Comparison of ENCODE assay signal across 10 cellular contexts in the genomic region with DNA sequence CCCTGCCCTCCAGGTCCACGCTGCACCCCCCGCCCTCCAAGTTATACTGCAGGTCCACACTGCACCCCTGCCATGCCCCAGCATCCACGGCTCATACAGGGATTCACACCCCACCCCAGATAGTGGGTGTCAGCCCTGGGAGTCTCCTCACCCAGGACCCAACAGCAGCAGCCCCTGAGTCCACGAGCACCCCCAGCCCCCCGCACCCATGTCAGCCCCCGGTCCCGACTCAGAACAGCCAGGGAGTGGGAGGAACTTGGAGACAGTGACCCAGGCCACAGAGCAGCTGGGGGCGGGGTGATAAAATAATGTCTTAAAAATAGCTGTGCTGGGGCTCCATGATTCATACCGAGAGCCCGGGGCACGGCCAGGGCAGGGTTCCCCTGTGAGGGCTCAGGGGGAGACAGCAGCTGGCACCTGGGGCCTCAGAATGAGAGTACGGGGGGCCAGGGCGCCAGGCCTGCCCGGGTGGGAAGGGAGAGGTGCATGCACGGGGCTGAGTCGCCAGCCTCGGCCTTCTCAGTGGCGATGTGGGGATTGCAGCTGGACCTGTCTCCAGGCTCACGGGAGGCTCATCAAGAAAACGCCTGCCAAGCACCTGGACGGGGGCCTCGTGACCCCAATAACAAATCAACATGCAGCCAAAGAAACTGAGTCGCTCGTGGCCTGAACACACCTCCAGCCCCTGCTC. TPM values are rescaled to one million over a fixed set of nuclear protein-coding genes. Genes with fewer than 3 reads are reported as not detected.
DNase-seq lines count a peak whose midpoint lies in the region; ATAC-seq and TF ChIP-seq lines count a peak whose summit lies in the region.
"Had no signal": no experiment of that assay in that cellular context is flagged by ENCODE, and none has a peak within 500 bp of the region (broad histone marks: within the 10 kb centered on the region; RNA-seq: fewer than 3 reads in every experiment).

No MANE protein-coding gene starts in this region.

- H3K9me3 Mint-ChIP-seq in T-cell, result no peaks in the 10 kb centered on the region

- DNase-seq in T-cell, result peak in 8 of 34 experiments; percentile 3 to 48 (median 34)
- DNase-seq in dorsolateral prefrontal cortex, result peak in 8 of 10 donors; percentile 9 to 44 (median 30)
- peak; percentile 43 to 55 for DNase-seq in stimulated activated CD4-positive, alpha-beta T cell treated with anti-CD3 and anti-CD28 coated beads, Interleukin-4, amount 100 ng/mL, for 4 hours
- no peak for DNase-seq in DMS153 (lab: John Stamatoyannopoulos, UW)
- DNase-seq in HCEC 1CT, result no peak
- no peak for DNase-seq in medulla oblongata (ENCODE audit: extremely low spot score)

- no peaks in the 10 kb centered on the region for H3K36me3 Mint-ChIP-seq in T-cell

- H3K4me3 Mint-ChIP-seq in T-cell, result peak overlapping the region; percentile 45 to 58 (median 47)

- ATAC-seq in GM18873 (IDR thresholded peaks at IDR 0.05; ENCODE audit: low FRiP score, unreplicated experiment) (peak; percentile 54), HG02943 (IDR thresholded peaks at IDR 0.05; ENCODE audit: low read depth, unreplicated experiment) (peak; percentile 49), T-cell (replicated peaks in 1 of 4) (no peak)

- no peak overlapping the region for H3K4me3 ChIP-seq in dorsolateral prefrontal cortex

- H3K4me1 Mint-ChIP-seq in T-cell, result peaks cover 15 to 50% (median 39%) of the 10 kb centered on the region in 3 donors

- no peaks in the 10 kb centered on the region for H3K27me3 ChIP-seq in dorsolateral prefrontal cortex

- POLR2A ChIA-PET in T-cell (lab: Charles Lee), result no interaction called here

- no peaks in the 10 kb centered on the region for H3K27me3 Mint-ChIP-seq in T-cell

- H3K27ac ChIP-seq in dorsolateral prefrontal cortex, result peak overlapping the region; percentile 9 to 100 (median 98)

- CTCF ChIA-PET in T-cell (lab: Charles Lee), result no interaction called here

- TF ChIP-seq CTCF in dorsolateral prefrontal cortex (IDR thresholded peaks at IDR 0.05 in 54 of 56, conservative IDR thresholded peaks at IDR 0.05 in 2 of 56; ENCODE audit: low read depth in 1 of 56, partially characterized antibody in 56 of 56), result no peak

- intact Hi-C loops in dorsolateral prefrontal cortex (cut with DNase I), result no loop called here

- peak overlapping the region; percentile 69 to 73 for H3K27ac Mint-ChIP-seq in T-cell

RNA-seq across cellular contexts. Expression of a gene that starts 29.8 kb away (rescaled TPM):
- total RNA-seq in T-cell (10 to 100 TPM; 10.6 to 26.9 (median 23.5) TPM), dorsolateral prefrontal cortex (100 to 1,000 TPM in 118 of 120 experiments, 10 to 100 TPM in 2; 97.0 to 199 (median 136) TPM)

RNA-seq across cellular contexts. Expression of a gene that starts 48.3 kb away (rescaled TPM):
- total RNA-seq in T-cell (10 to 100 TPM; 52.2 to 76.4 (median 54.7) TPM), dorsolateral prefrontal cortex (10 to 100 TPM; 25.4 to 54.1 (median 40.7) TPM)

RNA-seq across cellular contexts. Expression of a gene that starts 50.7 kb away (rescaled TPM):
- total RNA-seq in T-cell (10 to 100 TPM; 38.0 to 50.9 (median 43.7) TPM), dorsolateral prefrontal cortex (10 to 100 TPM; 11.2 to 38.9 (median 18.5) TPM)

RNA-seq across cellular contexts. Expression of a gene that starts 58.3 kb away (rescaled TPM):
- total RNA-seq in T-cell (under 1 TPM in 1 of 5 donors, not detected in 4; 0.19 TPM), dorsolateral prefrontal cortex (under 1 TPM in 4 of 120 experiments, not detected in 116; 0.24 to 0.52 (median 0.33) TPM)
- total RNA-seq: kidney epithelial cell, SK-MEL-5 had no signal

Comparison
In these comparisons a context has a peak if more than half of its experiments do, and no peak if none do; other contexts are left out.
1. ATAC-seq: peak in GM18873 (single experiment) and HG02943 (single experiment); none in T-cell (0 of 4).
2. DNase-seq: peak in dorsolateral prefrontal cortex (8 of 10) and stimulated activated CD4-positive, alpha-beta T cell treated with anti-CD3 and anti-CD28 coated beads, Interleukin-4, amount 100 ng/mL, for 4 hours (2 of 2); none in DMS153 (single experiment), HCEC 1CT (single experiment) and medulla oblongata (single experiment).